8 cellular contexts compared by ENCODE assay signal in genomic region chr20:62685781-62686555, GRCh38. TPM values are rescaled to one million over a fixed set of nuclear protein-coding genes. Genes with fewer than 3 reads are reported as not detected.
DNase-seq lines count a peak whose midpoint lies in the region; ATAC-seq and TF ChIP-seq lines count a peak whose summit lies in the region.

No MANE protein-coding gene starts in this region.

- peaks cover 6% of the 10 kb centered on the region for H3K4me1 Mint-ChIP-seq in activated CD4-positive, alpha-beta memory T cell treated with anti-CD3 and anti-CD28 coated beads, Interleukin-2, amount 10 ng/mL, durations not matched to agents 7 days and 5 days
- peaks cover 64% of the 10 kb centered on the region for H3K4me1 Mint-ChIP-seq in nephron progenitor cell

- peak; percentile 79 for DNase-seq in H7
- DNase-seq in NCI-H2196 treated with DMSO at 0.1 percent for 48 hours (lab: John Stamatoyannopoulos, UW; ENCODE audit: unreplicated experiment): peak; percentile 59
- DNase-seq in activated CD4-positive, alpha-beta memory T cell treated with anti-CD3 and anti-CD28 coated beads, Interleukin-2, amount 10 ng/mL, durations not matched to agents 7 days and 5 days: peak; percentile 27
- peak; percentile 40 for DNase-seq in nephron progenitor cell
- no peak for DNase-seq in NK-92 (lab: John Stamatoyannopoulos, UW; ENCODE audit: unreplicated experiment)
- DNase-seq in foreskin melanocyte: no peak

- TF ChIP-seq CTCF in nephron progenitor cell (IDR thresholded peaks at IDR 0.05): no peak

- peaks cover 9% of the 10 kb centered on the region for H3K27me3 Mint-ChIP-seq in activated CD4-positive, alpha-beta memory T cell treated with anti-CD3 and anti-CD28 coated beads, Interleukin-2, amount 10 ng/mL, durations not matched to agents 7 days and 5 days
- peaks cover 34% of the 10 kb centered on the region for H3K27me3 Mint-ChIP-seq in nephron progenitor cell (ENCODE audit: low read depth, poor library complexity)

- POLR2A ChIA-PET in activated CD4-positive, alpha-beta memory T cell treated with anti-CD3 and anti-CD28 coated beads, Interleukin-2, amount 10 ng/mL, durations not matched to agents 7 days and 5 days (lab: Charles Lee): interaction anchor here (1.5 kb wide), 1 partner anchor 54 kb away, joined by 8 read pairs; no protein-coding TSS in a partner anchor

- no peak overlapping the region for H3K4me3 Mint-ChIP-seq in activated CD4-positive, alpha-beta memory T cell treated with anti-CD3 and anti-CD28 coated beads, Interleukin-2, amount 10 ng/mL, durations not matched to agents 7 days and 5 days
- peak overlapping the region; percentile 59 for H3K4me3 Mint-ChIP-seq in nephron progenitor cell

- no peaks in the 10 kb centered on the region for H3K36me3 ChIP-seq in H7 (replicated peaks; ENCODE audit: control insufficient read depth, insufficient read depth, low read length)

- H3K36me3 Mint-ChIP-seq in activated CD4-positive, alpha-beta memory T cell treated with anti-CD3 and anti-CD28 coated beads, Interleukin-2, amount 10 ng/mL, durations not matched to agents 7 days and 5 days (ENCODE audit: low read depth): no peaks in the 10 kb centered on the region
- H3K36me3 Mint-ChIP-seq in nephron progenitor cell (ENCODE audit: low read depth): no peaks in the 10 kb centered on the region

- no peak overlapping the region for H3K4me3 ChIP-seq in H7 (ENCODE audit: insufficient read depth, low read depth, low read length)

- H3K9me3 Mint-ChIP-seq in activated CD4-positive, alpha-beta memory T cell treated with anti-CD3 and anti-CD28 coated beads, Interleukin-2, amount 10 ng/mL, durations not matched to agents 7 days and 5 days: no peaks in the 10 kb centered on the region
- H3K9me3 Mint-ChIP-seq in nephron progenitor cell: peaks cover 8% of the 10 kb centered on the region

- ATAC-seq in GM21526 (IDR thresholded peaks at IDR 0.05; ENCODE audit: low FRiP score, unreplicated experiment) (no peak), HG03354 (IDR thresholded peaks at IDR 0.05; ENCODE audit: poor library complexity, severe bottlenecking, unreplicated experiment) (no peak)

- no peaks in the 10 kb centered on the region for H3K27me3 ChIP-seq in H7 (ENCODE audit: control insufficient read depth, insufficient read depth, low read length)

- no peak overlapping the region for H3K27ac Mint-ChIP-seq in activated CD4-positive, alpha-beta memory T cell treated with anti-CD3 and anti-CD28 coated beads, Interleukin-2, amount 10 ng/mL, durations not matched to agents 7 days and 5 days
- H3K27ac Mint-ChIP-seq in nephron progenitor cell: peak overlapping the region; percentile 71

- CTCF ChIA-PET in activated CD4-positive, alpha-beta memory T cell treated with anti-CD3 and anti-CD28 coated beads, Interleukin-2, amount 10 ng/mL, durations not matched to agents 7 days and 5 days (lab: Charles Lee): interaction anchor here (0.6 to 1.5 kb wide), 4 partner anchors 103 to 215 kb away, joined by 3 to 6 read pairs (median 4); no protein-coding TSS in a partner anchor

RNA-seq across cellular contexts. Expression of gene NTSR1, which starts 22.7 kb away (rescaled TPM):
- 0.30 and 1.1 TPM in 2 replicates for total RNA-seq in H7 (2014; rRNA removed; shearing (Covaris generic))
- not detected for total RNA-seq in activated CD4-positive, alpha-beta memory T cell treated with anti-CD3 and anti-CD28 coated beads, Interleukin-2, amount 10 ng/mL, durations not matched to agents 7 days and 5 days

RNA-seq across cellular contexts. Expression of gene SLCO4A1, which starts 43.7 kb away (rescaled TPM):
- total RNA-seq in H7 (2014; rRNA removed; shearing (Covaris generic)): 14.6 and 18.4 TPM in 2 replicates
- 10 to 100 TPM; 51.5 to 51.7 TPM for total RNA-seq in activated CD4-positive, alpha-beta memory T cell treated with anti-CD3 and anti-CD28 coated beads, Interleukin-2, amount 10 ng/mL, durations not matched to agents 7 days and 5 days

Comparison
In these comparisons a context has a peak if more than half of its experiments do, and no peak if none do; other contexts are left out.
1. DNase-seq: peak in H7 (single experiment), NCI-H2196 treated with DMSO at 0.1 percent for 48 hours (single experiment), activated CD4-positive, alpha-beta memory T cell treated with anti-CD3 and anti-CD28 coated beads, Interleukin-2, amount 10 ng/mL, durations not matched to agents 7 days and 5 days (single experiment) and nephron progenitor cell (single experiment); none in NK-92 (single experiment) and foreskin melanocyte (single experiment).